Comparison of ENCODE assay signal across 2 cellular contexts in genomic region chr2:38912619-38913018, GRCh38.
TF ChIP-seq lines count a peak whose summit lies in the region.

No MANE protein-coding gene starts in this region.

TF ChIP-seq in HepG2, 621 proteins besides CTCF, POLR2A, EP300 and RAD21:
- TF ChIP-seq ZNF629 (CRISPR knock-in tag; conservative IDR thresholded peaks at IDR 0.05) (peak; percentile 59), AKNA (CRISPR knock-in tag; IDR thresholded peaks at IDR 0.05; ENCODE audit: borderline replicate concordance) (no peak)
TF ChIP-seq in HepG2: peak in this region for 1.

TF ChIP-seq in K562, 482 proteins besides CTCF, POLR2A, EP300 and RAD21:
- TF ChIP-seq RBM25 (IDR thresholded peaks at IDR 0.05; ENCODE audit: low read depth, low read length, severe bottlenecking): peak; percentile 71
- TF ChIP-seq BCOR (IDR thresholded peaks at IDR 0.05): 0 out of 2 replicates have a peak, but pooled peaks have one; percentile 43
- TF ChIP-seq ETV5 (CRISPR knock-in tag; IDR thresholded peaks at IDR 0.05; ENCODE audit: low read depth): no peak
